ENCODE assay signal across 1 cellular context in genomic region chr14:93035917-93036651, GRCh38.
TF ChIP-seq lines count a peak whose summit lies in the region.

No MANE protein-coding gene starts in this region.

TF ChIP-seq in SK-N-SH treated with all-trans-retinoic acid at 6 μM for 48 hours, 23 proteins besides CTCF, POLR2A, EP300 and RAD21 (continued from another document):
- TF ChIP-seq TSHZ2 (CRISPR knock-in tag; IDR thresholded peaks at IDR 0.05) (no peak), ZFP3 (CRISPR knock-in tag; IDR thresholded peaks at IDR 0.05) (no peak), POU6F1 (CRISPR knock-in tag; IDR thresholded peaks at IDR 0.05; ENCODE audit: borderline replicate concordance, low read depth) (no peak), ZNF70 (CRISPR knock-in tag; IDR thresholded peaks at IDR 0.05) (no peak), ZNF565 (CRISPR knock-in tag; conservative IDR thresholded peaks at IDR 0.05; ENCODE audit: low read depth) (no peak), TCF4 (CRISPR knock-in tag; IDR thresholded peaks at IDR 0.05; ENCODE audit: borderline replicate concordance) (no peak), ESRRG (CRISPR knock-in tag; IDR thresholded peaks at IDR 0.05) (no peak), PPARA (CRISPR knock-in tag; IDR thresholded peaks at IDR 0.05; ENCODE audit: borderline replicate concordance) (no peak)
- TF ChIP-seq, protein P1, sequence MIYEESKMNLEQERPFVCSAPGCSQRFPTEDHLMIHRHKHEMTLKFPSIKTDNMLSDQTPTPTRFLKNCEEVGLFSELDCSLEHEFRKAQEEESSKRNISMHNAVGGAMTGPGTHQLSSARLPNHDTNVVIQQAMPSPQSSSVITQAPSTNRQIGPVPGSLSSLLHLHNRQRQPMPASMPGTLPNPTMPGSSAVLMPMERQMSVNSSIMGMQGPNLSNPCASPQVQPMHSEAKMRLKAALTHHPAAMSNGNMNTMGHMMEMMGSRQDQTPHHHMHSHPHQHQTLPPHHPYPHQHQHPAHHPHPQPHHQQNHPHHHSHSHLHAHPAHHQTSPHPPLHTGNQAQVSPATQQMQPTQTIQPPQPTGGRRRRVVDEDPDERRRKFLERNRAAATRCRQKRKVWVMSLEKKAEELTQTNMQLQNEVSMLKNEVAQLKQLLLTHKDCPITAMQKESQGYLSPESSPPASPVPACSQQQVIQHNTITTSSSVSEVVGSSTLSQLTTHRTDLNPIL (CRISPR knock-in tag; IDR thresholded peaks at IDR 0.05; ENCODE audit: low read depth), result no peak
